Comparison of ENCODE assay signal across 23 cellular contexts in the genomic region with DNA sequence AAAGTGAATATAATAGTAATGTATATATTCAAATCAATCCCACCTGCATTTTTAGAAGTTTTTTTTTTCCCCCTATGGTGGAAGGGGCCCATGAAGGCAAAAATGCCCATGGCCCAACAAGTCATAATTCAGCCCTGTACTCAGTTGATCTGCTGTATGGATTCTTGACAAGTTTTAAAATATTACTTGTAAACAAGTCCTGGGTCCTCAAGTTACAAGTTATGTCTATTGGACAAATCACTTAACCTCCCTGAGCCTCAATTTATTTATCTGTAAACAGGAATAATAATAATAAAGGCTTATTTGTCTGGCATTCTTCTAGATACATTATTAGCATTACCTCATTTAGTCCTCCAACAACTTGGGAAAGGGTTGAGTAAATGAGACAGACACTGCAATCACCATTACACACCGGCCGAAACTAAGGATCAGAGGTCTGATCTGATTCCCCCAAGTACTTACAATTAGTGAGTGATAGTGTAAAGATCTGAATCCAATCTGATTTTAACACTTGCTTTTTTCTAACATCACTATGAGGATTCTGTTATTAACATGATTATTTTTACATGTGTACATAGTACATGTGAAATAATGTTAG.
"Had no signal": no experiment of that assay in that cellular context is flagged by ENCODE, and none has a peak within 500 bp of the region (broad histone marks: within the 10 kb centered on the region; RNA-seq: fewer than 3 reads in every experiment).

No MANE protein-coding gene starts in this region.

- H3K4me1 Mint-ChIP-seq: activated B cell treated with CpG ODN at 0.5 μM for 24 hours; activated CD4-positive, alpha-beta T cell treated with anti-CD3 and anti-CD28 coated beads, Interleukin-2, amount 10 ng/mL, durations not matched to agents 24 days and 14 days; naive B cell; stimulated activated memory B cell treated with anti-CD40 and anti-IgM and Interleukin-4, amounts not matched to agents 10 μg/mL and 1 μg/mL and 100 μg/mL, for 72 hours; T-helper 17 cell had no signal

- H3K27me3 ChIP-seq: SJCRH30 had no signal

- H3K9me3 ChIP-seq: lower lobe of right lung, SJCRH30 had no signal

- H3K27ac ChIP-seq: lower lobe of right lung, parathyroid adenoma, SJCRH30 had no signal

- H2AFZ ChIP-seq: parathyroid adenoma had no signal

- ATAC-seq: activated CD8-positive, alpha-beta T cell treated with anti-CD3 and anti-CD28 coated beads, Interleukin-2, amount 10 ng/mL, durations not matched to agents 7 days and 5 days; activated T-cell treated with anti-CD3 and anti-CD28 coated beads, Interleukin-2, amount 50 U/mL, for 72 hours; effector memory CD8-positive, alpha-beta T cell; stimulated activated memory B cell treated with anti-CD40 and anti-IgM and Interleukin-4, amounts not matched to agents 10 μg/mL and 1 μg/mL and 100 μg/mL, for 72 hours; T-helper 17 cell had no signal

- H3K4me3 ChIP-seq: lower lobe of right lung, SJCRH30 had no signal

- H3K9me3 Mint-ChIP-seq: activated B cell treated with CpG ODN at 0.5 μM for 24 hours; activated CD4-positive, alpha-beta T cell treated with anti-CD3 and anti-CD28 coated beads, Interleukin-2, amount 10 ng/mL, durations not matched to agents 24 days and 14 days; stimulated activated memory B cell treated with anti-CD40 and anti-IgM and Interleukin-4, amounts not matched to agents 10 μg/mL and 1 μg/mL and 100 μg/mL, for 72 hours had no signal

- H3K79me2 ChIP-seq: parathyroid adenoma had no signal

- H3K36me3 Mint-ChIP-seq: activated naive CD8-positive, alpha-beta T cell; naive B cell; stimulated activated memory B cell treated with anti-CD40 and anti-IgM and Interleukin-4, amounts not matched to agents 10 μg/mL and 1 μg/mL and 100 μg/mL, for 72 hours had no signal

- H3K36me3 ChIP-seq: lower lobe of right lung, SJCRH30 had no signal

- DNase-seq: activated B cell treated with CpG ODN at 0.5 μM for 24 hours; activated CD4-positive, alpha-beta T cell treated with anti-CD3 and anti-CD28 coated beads, Interleukin-2, amount 10 ng/mL, durations not matched to agents 24 days and 14 days; activated CD8-positive, alpha-beta memory T cell treated with anti-CD3 and anti-CD28 coated beads, Interleukin-2, amount 50 U/mL, for 4 hours; activated CD8-positive, alpha-beta T cell treated with anti-CD3 and anti-CD28 coated beads, Interleukin-2, amount 10 ng/mL, durations not matched to agents 7 days and 5 days; activated gamma-delta T cell; activated T-cell treated with anti-CD3 and anti-CD28 coated beads, Interleukin-2, amount 50 U/mL, for 72 hours; anterior cingulate cortex; cerebellar nuclear complex; dermis blood vessel endothelial cell; effector memory CD8-positive, alpha-beta T cell; hypothalamus; lower lobe of right lung; midbrain; naive B cell; SJCRH30; stimulated activated CD4-positive, alpha-beta T cell treated with anti-CD3 and anti-CD28 coated beads, Interleukin-2, amount 100 ng/mL, for 48 hours; substantia nigra; T-helper 17 cell; trophoblast cell had no signal

- H3K4me3 Mint-ChIP-seq: activated B cell treated with CpG ODN at 0.5 μM for 24 hours; activated CD4-positive, alpha-beta T cell treated with anti-CD3 and anti-CD28 coated beads, Interleukin-2, amount 10 ng/mL, durations not matched to agents 24 days and 14 days; activated CD8-positive, alpha-beta T cell treated with anti-CD3 and anti-CD28 coated beads, Interleukin-2, amount 10 ng/mL, durations not matched to agents 7 days and 5 days; activated naive CD8-positive, alpha-beta T cell; activated T-cell treated with anti-CD3 and anti-CD28 coated beads, Interleukin-2, amount 50 U/mL, for 72 hours; effector memory CD8-positive, alpha-beta T cell; naive B cell; stimulated activated memory B cell treated with anti-CD40 and anti-IgM and Interleukin-4, amounts not matched to agents 10 μg/mL and 1 μg/mL and 100 μg/mL, for 72 hours; T-helper 17 cell had no signal

- H3K27ac Mint-ChIP-seq: activated B cell treated with CpG ODN at 0.5 μM for 24 hours; activated CD4-positive, alpha-beta T cell treated with anti-CD3 and anti-CD28 coated beads, Interleukin-2, amount 10 ng/mL, durations not matched to agents 24 days and 14 days; activated CD8-positive, alpha-beta T cell treated with anti-CD3 and anti-CD28 coated beads, Interleukin-2, amount 10 ng/mL, durations not matched to agents 7 days and 5 days; activated naive CD8-positive, alpha-beta T cell; activated T-cell treated with anti-CD3 and anti-CD28 coated beads, Interleukin-2, amount 50 U/mL, for 72 hours; effector memory CD8-positive, alpha-beta T cell; naive B cell; stimulated activated memory B cell treated with anti-CD40 and anti-IgM and Interleukin-4, amounts not matched to agents 10 μg/mL and 1 μg/mL and 100 μg/mL, for 72 hours; T-helper 17 cell had no signal

- FAIRE-seq: TTC549 had no signal

- H3K4me1 ChIP-seq: parathyroid adenoma, SJCRH30 had no signal

- H3K27me3 Mint-ChIP-seq: activated B cell treated with CpG ODN at 0.5 μM for 24 hours; activated CD4-positive, alpha-beta T cell treated with anti-CD3 and anti-CD28 coated beads, Interleukin-2, amount 10 ng/mL, durations not matched to agents 24 days and 14 days; activated naive CD8-positive, alpha-beta T cell; effector memory CD8-positive, alpha-beta T cell; naive B cell; stimulated activated memory B cell treated with anti-CD40 and anti-IgM and Interleukin-4, amounts not matched to agents 10 μg/mL and 1 μg/mL and 100 μg/mL, for 72 hours; T-helper 17 cell had no signal
